ENCODE assay signal across 1 cellular context in genomic region chr1:87794788-87795614, GRCh38.
TF ChIP-seq lines count a peak whose summit lies in the region.

No MANE protein-coding gene starts in this region.

TF ChIP-seq in HepG2, 621 proteins besides CTCF, POLR2A, EP300 and RAD21 (continued from another document and continues in another):
- no peak for TF ChIP-seq MYNN (CRISPR knock-in tag; IDR thresholded peaks at IDR 0.05; ENCODE audit: low read depth)
- TF ChIP-seq ZBTB7B (CRISPR knock-in tag; IDR thresholded peaks at IDR 0.05): peak; percentile 52; the same call in 1 of the 2 replicates
- no peak for TF ChIP-seq ZNF318 (CRISPR knock-in tag; IDR thresholded peaks at IDR 0.05)
- no peak for TF ChIP-seq ETV5 (CRISPR knock-in tag; IDR thresholded peaks at IDR 0.05; ENCODE audit: borderline replicate concordance)
- TF ChIP-seq KDM3A (CRISPR knock-in tag; IDR thresholded peaks at IDR 0.05; ENCODE audit: low read depth): no peak
- TF ChIP-seq ZNF678 (CRISPR knock-in tag; IDR thresholded peaks at IDR 0.05): no peak
- no peak for TF ChIP-seq SYNCRIP (IDR thresholded peaks at IDR 0.05; ENCODE audit: insufficient read depth, low read depth, low read length)
- TF ChIP-seq FIP1L1 (IDR thresholded peaks at IDR 0.05; ENCODE audit: borderline replicate concordance, insufficient read depth, low read depth, low read length): no peak
- TF ChIP-seq RNF2 (conservative IDR thresholded peaks at IDR 0.05; ENCODE audit: low read depth): no peak
- peak; percentile 37 for TF ChIP-seq GATAD2A (CRISPR knock-in tag; IDR thresholded peaks at IDR 0.05)
- no peak for TF ChIP-seq ZNF784 (CRISPR knock-in tag; IDR thresholded peaks at IDR 0.05; ENCODE audit: borderline replicate concordance)
- no peak for TF ChIP-seq ZSCAN30 (CRISPR knock-in tag; IDR thresholded peaks at IDR 0.05)
- no peak for TF ChIP-seq ZNF17 (CRISPR knock-in tag; IDR thresholded peaks at IDR 0.05)
- no peak for TF ChIP-seq MXD4 (CRISPR knock-in tag; IDR thresholded peaks at IDR 0.05)
- TF ChIP-seq NBN (conservative IDR thresholded peaks at IDR 0.05): no peak
- TF ChIP-seq SAP130 (CRISPR knock-in tag; IDR thresholded peaks at IDR 0.05; ENCODE audit: low read depth): peak; percentile 29; the same call in 1 of the 2 replicates
- TF ChIP-seq ZNF550 (CRISPR knock-in tag; IDR thresholded peaks at IDR 0.05; ENCODE audit: borderline replicate concordance): no peak
- TF ChIP-seq MLXIP (CRISPR knock-in tag; IDR thresholded peaks at IDR 0.05; ENCODE audit: borderline replicate concordance): no peak
- TF ChIP-seq NAIF1 (CRISPR knock-in tag; IDR thresholded peaks at IDR 0.05; ENCODE audit: borderline replicate concordance): no peak
- TF ChIP-seq KLF13 (CRISPR knock-in tag; IDR thresholded peaks at IDR 0.05): no peak
- TF ChIP-seq ZBTB2 (CRISPR knock-in tag; IDR thresholded peaks at IDR 0.05; ENCODE audit: low read depth): no peak
- TF ChIP-seq CREB1 (IDR thresholded peaks at IDR 0.05): no peak
- peak; percentile 35 for TF ChIP-seq CREB1 (CRISPR knock-in tag; IDR thresholded peaks at IDR 0.05)
- no peak for TF ChIP-seq ZNF674 (CRISPR knock-in tag; IDR thresholded peaks at IDR 0.05; ENCODE audit: low read depth)
- no peak for TF ChIP-seq MAX (IDR thresholded peaks at IDR 0.05)
- TF ChIP-seq ZBTB39 (CRISPR knock-in tag; IDR thresholded peaks at IDR 0.05): no peak
- no peak for TF ChIP-seq TFE3 (CRISPR knock-in tag; IDR thresholded peaks at IDR 0.05)
- TF ChIP-seq KAT2B (IDR thresholded peaks at IDR 0.05; ENCODE audit: borderline replicate concordance, low read depth, low read length): no peak
- no peak for TF ChIP-seq SCMH1 (CRISPR knock-in tag; IDR thresholded peaks at IDR 0.05; ENCODE audit: borderline replicate concordance)
- peak; percentile 51; the same call in 1 of the 2 replicates for TF ChIP-seq TFDP1 (CRISPR knock-in tag; IDR thresholded peaks at IDR 0.05; ENCODE audit: borderline replicate concordance)
- no peak for TF ChIP-seq ZNF136 (CRISPR knock-in tag; IDR thresholded peaks at IDR 0.05; ENCODE audit: low read depth)
- no peak for TF ChIP-seq MTA1 (CRISPR knock-in tag; IDR thresholded peaks at IDR 0.05; ENCODE audit: borderline replicate concordance)
- peak; percentile 28; the same call in 1 of the 2 replicates for TF ChIP-seq DMAP1 (CRISPR knock-in tag; IDR thresholded peaks at IDR 0.05)
- no peak for TF ChIP-seq ZNF737 (CRISPR knock-in tag; IDR thresholded peaks at IDR 0.05; ENCODE audit: borderline replicate concordance)
- TF ChIP-seq KDM5A (IDR thresholded peaks at IDR 0.05; ENCODE audit: borderline replicate concordance, low read length): no peak
- TF ChIP-seq GTF2F1 (IDR thresholded peaks at IDR 0.05; ENCODE audit: low read length): no peak
- TF ChIP-seq ZNF350 (CRISPR knock-in tag; IDR thresholded peaks at IDR 0.05; ENCODE audit: borderline replicate concordance, low read depth): no peak
- TF ChIP-seq CERS6 (CRISPR knock-in tag; IDR thresholded peaks at IDR 0.05): no peak
- TF ChIP-seq ZNF280B (CRISPR knock-in tag; IDR thresholded peaks at IDR 0.05; ENCODE audit: borderline replicate concordance): no peak
- TF ChIP-seq U2AF1 (optimal IDR thresholded peaks at IDR 0.05; ENCODE audit: low read depth, low read length): no peak
- TF ChIP-seq ZC3H4 (CRISPR knock-in tag; IDR thresholded peaks at IDR 0.05; ENCODE audit: borderline replicate concordance): no peak
